ENCODE assay signal across 10 cellular contexts in genomic region chr3:52495096-52495495, GRCh38. TPM values are rescaled to one million over a fixed set of nuclear protein-coding genes. Genes with fewer than 3 reads are reported as not detected.
DNase-seq lines count a peak whose midpoint lies in the region; ATAC-seq and TF ChIP-seq lines count a peak whose summit lies in the region.
"Had no signal": no experiment of that assay in that cellular context is flagged by ENCODE, and none has a peak within 500 bp of the region (broad histone marks: within the 10 kb centered on the region; RNA-seq: fewer than 3 reads in every experiment).

Gene STAB1 (plus strand): TSS chr3:52495338. CDS start chr3:52495414, 76 bp downstream.

- peaks cover 43% of the 10 kb centered on the region for H4K20me1 ChIP-seq in BLaER1
- H4K20me1 ChIP-seq in hepatocyte (ENCODE audit: insufficient read depth, poor library complexity, severe bottlenecking): no peaks in the 10 kb centered on the region

- H3K4me2 ChIP-seq in BLaER1 (peak within 1 kb of the TSS; percentile 74), hepatocyte (no peak within 1 kb of the TSS)

- H3K4me1 ChIP-seq in BLaER1 (peaks cover 67% of the 10 kb centered on the region), ascending aorta (peaks cover 0 to under 1% of the 10 kb centered on the region in 2 donors), hepatocyte (ENCODE audit: insufficient read depth) (no peaks in the 10 kb centered on the region)

- peak within 1 kb of the TSS; percentile 64 for H3K9ac ChIP-seq in BLaER1

- ATAC-seq in left ventricle myocardium superior (peak; percentile 62), GM19035 (IDR thresholded peaks at IDR 0.05; ENCODE audit: unreplicated experiment) (no peak)

- H3K9me3 ChIP-seq in BLaER1 (no peaks in the 10 kb centered on the region), ascending aorta (no peaks in the 10 kb centered on the region), hepatocyte (ENCODE audit: low read depth) (no peaks in the 10 kb centered on the region)

- peak within 1 kb of the TSS; percentile 60 for H3K27ac ChIP-seq in BLaER1
- H3K27ac ChIP-seq in ascending aorta: peak within 1 kb of the TSS; percentile 32 to 33
- no peak within 1 kb of the TSS for H3K27ac ChIP-seq in hepatocyte

- 89% methylated on average over 17 of the region's 17 CpGs for WGBS in hepatocyte (ENCODE audit: low lambda C conversion rate, missing lambda C conversion rate)

- no peaks in the 10 kb centered on the region for H3K27me3 ChIP-seq in BLaER1
- no peaks in the 10 kb centered on the region for H3K27me3 ChIP-seq in ascending aorta
- no peaks in the 10 kb centered on the region for H3K27me3 ChIP-seq in hepatocyte

- H3K36me3 ChIP-seq in BLaER1 (peaks cover 40% of the 10 kb centered on the region), ascending aorta (peaks cover 32 to 36% of the 10 kb centered on the region in 2 donors), hepatocyte (replicated peaks; ENCODE audit: insufficient read depth, low read depth) (no peaks in the 10 kb centered on the region)

- intact Hi-C loops in ascending aorta (cut with DNase I) (no loop called here), left ventricle myocardium superior (cut with micrococcal nuclease) (no loop called here)

- H3K79me2 ChIP-seq in hepatocyte: no peaks in the 10 kb centered on the region

- H3K9me2 ChIP-seq in hepatocyte (replicated peaks; ENCODE audit: insufficient read depth): no peaks in the 10 kb centered on the region

- no peak for TF ChIP-seq CTCF in ascending aorta (IDR thresholded peaks at IDR 0.05)
- TF ChIP-seq CTCF in hepatocyte (IDR thresholded peaks at IDR 0.05; ENCODE audit: poor library complexity): no peak

- DNase-seq in ascending aorta (ENCODE audit: low spot score in 2 of 2) (no peak), left ventricle myocardium superior (peak; percentile 78), occipital lobe (lab: John Stamatoyannopoulos, UW) (no peak), hepatocyte (ENCODE audit: low spot score) (no peak), NCI-H2081 (lab: John Stamatoyannopoulos, UW) (no peak), epidermal melanocyte (ENCODE audit: insufficient read length, low spot score) (no peak)
- DNase-seq: naive B cell, SHP77 treated with DMSO at 0.1 percent for 48 hours had no signal

- no peak within 1 kb of the TSS for H2AFZ ChIP-seq in hepatocyte

- no peak within 1 kb of the TSS for H3K4me3 ChIP-seq in BLaER1
- peak within 1 kb of the TSS; percentile 32 to 52 for H3K4me3 ChIP-seq in ascending aorta
- H3K4me3 ChIP-seq in hepatocyte: no peak within 1 kb of the TSS

RNA-seq across cellular contexts. Expression of gene STAB1, which starts in this region (rescaled TPM):
- total RNA-seq in ascending aorta (363 TPM), left ventricle myocardium superior (69.7 TPM), occipital lobe (14.8 TPM), hepatocyte (4.0 and 4.6 TPM in 2 replicates)
- 3.0 and 4.0 TPM in 2 replicates for polyA plus RNA-seq in hepatocyte

Comparison
In these comparisons a context has a peak if more than half of its experiments do, and no peak if none do; other contexts are left out.
1. H3K4me3 ChIP-seq: peak in ascending aorta (2 of 2); none in BLaER1 (single experiment) and hepatocyte (single experiment).